Comparison of ENCODE assay signal across 9 cellular contexts in the genomic region with DNA sequence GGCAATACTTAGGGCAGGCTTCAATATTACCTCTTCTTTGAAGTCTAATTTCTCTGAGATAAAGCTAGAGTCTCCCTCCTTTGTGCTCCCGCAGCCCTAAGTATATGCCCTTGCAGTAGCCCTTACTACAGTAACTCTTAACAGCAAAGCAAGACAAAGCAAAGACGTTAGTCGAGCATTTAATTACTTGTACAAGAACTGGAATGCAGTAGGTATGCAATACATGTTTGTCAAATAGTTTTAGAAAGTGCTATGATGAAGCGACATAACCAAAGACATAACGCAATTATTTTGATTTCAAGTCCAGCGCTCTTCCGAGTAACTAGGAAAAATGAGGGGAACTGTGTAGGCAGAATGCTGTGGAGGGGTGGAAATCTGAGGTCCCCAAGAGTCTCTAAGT. TPM values are rescaled to one million over a fixed set of nuclear protein-coding genes. Genes with fewer than 3 reads are reported as not detected.
A peak's percentile ranks its signal among the peaks of the same experiment; 100 is the strongest.
DNase-seq lines count a peak whose midpoint lies in the region; TF ChIP-seq lines count a peak whose summit lies in the region.
"Had no signal": no experiment of that assay in that cellular context is flagged by ENCODE, and none has a peak within 500 bp of the region (broad histone marks: within the 10 kb centered on the region; RNA-seq: fewer than 3 reads in every experiment).

No MANE protein-coding gene starts in this region.

- H3K36me3 ChIP-seq in DOHH2 (ENCODE audit: control insufficient read depth, low read length), result peaks cover 25% of the 10 kb centered on the region
- H3K36me3 ChIP-seq in PC-9 (ENCODE audit: low read depth), result no peaks in the 10 kb centered on the region

- no peaks in the 10 kb centered on the region for H3K9me3 ChIP-seq in DOHH2 (ENCODE audit: control insufficient read depth, insufficient read depth, low read length)
- no peaks in the 10 kb centered on the region for H3K9me3 ChIP-seq in PC-9 (ENCODE audit: insufficient read depth, low read depth)

- H3K79me2 ChIP-seq in DOHH2 (ENCODE audit: control insufficient read depth, low read length), result peaks cover 70% of the 10 kb centered on the region
- H3K79me2 ChIP-seq in PC-9 (ENCODE audit: low read depth), result peaks cover 27% of the 10 kb centered on the region

- H3K9me2 ChIP-seq in DOHH2 (replicated peaks; ENCODE audit: control insufficient read depth, low read length) (no peaks in the 10 kb centered on the region), PC-9 (ENCODE audit: insufficient read depth) (no peaks in the 10 kb centered on the region)

- no peak for DNase-seq in PC-9
- DNase-seq in fibroblast of villous mesenchyme (ENCODE audit: low read depth), result peak; percentile 26
- DNase-seq in retina, result peak; percentile 32
- no peak for DNase-seq in MV-4-11 (lab: John Stamatoyannopoulos, UW)
- no peak for DNase-seq in NCI-H146 treated with DMSO at 0.1 percent for 48 hours (lab: John Stamatoyannopoulos, UW; ENCODE audit: unreplicated experiment)
- no peak for DNase-seq in NAMALWA (ENCODE audit: low spot score)
- no peak for DNase-seq in COR-L47 (lab: John Stamatoyannopoulos, UW)

- peaks cover 2% of the 10 kb centered on the region; the same call in 1 of the 2 replicates for H3F3A ChIP-seq in DOHH2 (ENCODE audit: control insufficient read depth, insufficient read depth)
- no peaks in the 10 kb centered on the region for H3F3A ChIP-seq in PC-9 (ENCODE audit: insufficient read depth, low read depth)

- intact Hi-C loops in PC-9 (cut with micrococcal nuclease; ENCODE audit: unreplicated experiment), result loop anchor here (10.0 kb wide), 1 partner anchor 1330 kb away; no protein-coding TSS in a partner anchor

- no peak for TF ChIP-seq CTCF in DOHH2 (IDR thresholded peaks at IDR 0.05; ENCODE audit: low read depth, low read length, poor library complexity, severe bottlenecking)
- TF ChIP-seq CTCF in PC-9 (conservative IDR thresholded peaks at IDR 0.05), result no peak
- no peak for TF ChIP-seq CTCF in fibroblast of villous mesenchyme (IDR thresholded peaks at IDR 0.05; ENCODE audit: insufficient read depth, low read depth, low read length)

- POLR2A ChIA-PET in PC-9 (lab: Charles Lee; ENCODE audit: unreplicated experiment), result no interaction called here

- H3K4me1 ChIP-seq in DOHH2 (ENCODE audit: control insufficient read depth, low read length) (peaks cover 29% of the 10 kb centered on the region), PC-9 (replicated peaks; ENCODE audit: insufficient read depth) (peaks cover 24% of the 10 kb centered on the region)

- peak overlapping the region; percentile 90 for H3K4me3 ChIP-seq in DOHH2 (ENCODE audit: low read length)
- peak overlapping the region; percentile 86; the same call in 1 of the 2 replicates for H3K4me3 ChIP-seq in PC-9
- H3K4me3 ChIP-seq in fibroblast of villous mesenchyme (ENCODE audit: low read depth, low read length), result peak overlapping the region; percentile 100

- peaks cover 12% of the 10 kb centered on the region; the same call in 1 of the 2 replicates for H4K20me1 ChIP-seq in DOHH2 (ENCODE audit: control insufficient read depth, insufficient read depth, low read depth, low read length)
- no peaks in the 10 kb centered on the region for H4K20me1 ChIP-seq in PC-9 (ENCODE audit: insufficient read depth)

- no TSS peak for BruUV-seq in PC-9 (replicated peaks; lab: Mats Ljungman, UMichigan)

- no peak overlapping the region for H2AFZ ChIP-seq in PC-9

- H3K27ac ChIP-seq in DOHH2 (ENCODE audit: low read depth, low read length) (no peak overlapping the region), PC-9 (no peak overlapping the region)

- peak overlapping the region; percentile 90 for H3K4me2 ChIP-seq in DOHH2 (ENCODE audit: low read length)
- peak overlapping the region; percentile 98 for H3K4me2 ChIP-seq in PC-9

- H3K27me3 ChIP-seq in DOHH2 (ENCODE audit: control insufficient read depth, low read length) (no peaks in the 10 kb centered on the region), PC-9 (ENCODE audit: insufficient read depth, low read depth) (no peaks in the 10 kb centered on the region)

- CTCF ChIA-PET in PC-9 (lab: Charles Lee), result interaction anchor here (0.9 kb wide), 1 partner anchor 81 kb away, joined by 12 read pairs; the partner anchor contains the start of gene ZNF691

RNA-seq across cellular contexts. Expression of gene P3H1, which starts 1.6 kb away (rescaled TPM):
- total RNA-seq in PC-9 (2021) (22.8 and 45.5 TPM in 2 replicates), fibroblast of villous mesenchyme (188 and 212 TPM in 2 replicates)

RNA-seq across cellular contexts. Expression of gene C1orf50, which starts 1.8 kb away (rescaled TPM):
- 5.6 and 8.3 TPM in 2 replicates for total RNA-seq in PC-9 (2021)
- 3.2 and 5.2 TPM in 2 replicates for total RNA-seq in fibroblast of villous mesenchyme

RNA-seq across cellular contexts. Expression of gene TMEM269, which starts 19.5 kb away (rescaled TPM):
- 0.28 and 1.0 TPM in 2 replicates for total RNA-seq in PC-9 (2021)
- under 0.01 TPM in 2 replicates for total RNA-seq in fibroblast of villous mesenchyme

RNA-seq across cellular contexts. Expression of gene CLDN19, which starts 25.2 kb away (rescaled TPM):
- total RNA-seq in PC-9 (2021) (not detected in 2 replicates), fibroblast of villous mesenchyme (not detected in 2 replicates)
- total RNA-seq: T-helper 1 cell treated with Interleukin-12 subunit alpha and Interleukin-12 subunit beta and Interleukin-4 antibody, amounts not matched to agents 30 ng/mL and 1 ng/mL, for 36 hours had no signal

RNA-seq across cellular contexts. Expression of gene ERMAP, which starts 51.7 kb away (rescaled TPM):
- total RNA-seq in PC-9 (2021), result 20.8 and 31.2 TPM in 2 replicates
- 14.2 and 14.8 TPM in 2 replicates for total RNA-seq in fibroblast of villous mesenchyme

Comparison
In these comparisons a context has a peak if more than half of its experiments do, and no peak if none do; other contexts are left out.
1. DNase-seq: peak in fibroblast of villous mesenchyme (single experiment) and retina (single experiment); none in PC-9 (0 of 2), MV-4-11 (single experiment), NCI-H146 treated with DMSO at 0.1 percent for 48 hours (single experiment), NAMALWA (single experiment) and COR-L47 (single experiment).
2. Peak in every context shown above with its lines, with median percentiles within 50 percentile points of each other: H3K4me3 ChIP-seq.